In genomic region chr3:153785901-153786300, GRCh38 we compare ENCODE assay signal across 20 cellular contexts.
A peak's percentile ranks its signal among the peaks of the same experiment; 100 is the strongest.
DNase-seq lines count a peak whose midpoint lies in the region; ATAC-seq and TF ChIP-seq lines count a peak whose summit lies in the region.
"Had no signal": no experiment of that assay in that cellular context is flagged by ENCODE, and none has a peak within 500 bp of the region (broad histone marks: within the 10 kb centered on the region; RNA-seq: fewer than 3 reads in every experiment).

No MANE protein-coding gene starts in this region.

- no peaks in the 10 kb centered on the region for H3K9me2 ChIP-seq in OCI-LY7 (ENCODE audit: insufficient read depth, low read length)

- H3K27ac ChIP-seq in OCI-LY7 (ENCODE audit: low read depth, low read length, poor library complexity, severe bottlenecking) (no peak overlapping the region), foreskin keratinocyte (no peak overlapping the region), RWPE1 (no peak overlapping the region)
- H3K27ac ChIP-seq: adrenal gland, upper lobe of right lung had no signal

- no TSS peak for BruUV-seq in OCI-LY7 (replicated peaks; lab: Mats Ljungman, UMichigan)

- ATAC-seq in HG03175 (IDR thresholded peaks at IDR 0.05; ENCODE audit: unreplicated experiment) (peak; percentile 65), foreskin keratinocyte (no peak)
- ATAC-seq: activated CD4-positive, CD25-positive, alpha-beta regulatory T cell treated with anti-CD3 and anti-CD28 coated beads, Interleukin-2, amount 50 U/mL, for 24 hours; Right ventricle myocardium inferior; stimulated activated naive B cell treated with anti-CD40 and anti-IgM and Interleukin-4, amounts not matched to agents 10 μg/mL and 1 μg/mL and 100 μg/mL, for 72 hours; upper lobe of right lung had no signal

- no peak for TF ChIP-seq POLR2A in erythroblast (IDR thresholded peaks at IDR 0.05; ENCODE audit: low read length)

- TF ChIP-seq CTCF in OCI-LY7 (conservative IDR thresholded peaks at IDR 0.05; ENCODE audit: low read length) (peak; percentile 24; the same call in 1 of the 2 replicates), foreskin keratinocyte (conservative IDR thresholded peaks at IDR 0.05) (peak; percentile 36), RWPE1 (conservative IDR thresholded peaks at IDR 0.05; ENCODE audit: low read depth) (no peak)

- DNase-seq in ELR (ENCODE audit: low read depth) = peak; percentile 37
- DNase-seq in OCI-LY7 (ENCODE audit: low spot score) = no peak
- no peak for DNase-seq in foreskin keratinocyte
- DNase-seq in RWPE1 (ENCODE audit: low spot score) = no peak
- no peak for DNase-seq in erythroblast (lab: John Stamatoyannopoulos, UW)
- no peak for DNase-seq in stimulated activated CD4-positive, alpha-beta T cell treated with anti-CD3 and anti-CD28 coated beads, Interleukin-1b, Interleukin-23, amount 100 ng/mL, for 48 hours
- DNase-seq in NCI-H1694 treated with DMSO at 0.1 percent for 48 hours (lab: John Stamatoyannopoulos, UW) = no peak
- DNase-seq: adrenal gland; central memory CD4-positive, alpha-beta T cell; effector CD8-positive, alpha-beta T cell; hippocampal formation; midbrain; NCI-H1436; NCI-H2227 treated with DMSO at 0.1 percent for 48 hours; stimulated activated CD4-positive, alpha-beta T cell treated with anti-CD3 and anti-CD28 coated beads, Interleukin-12 subunit alpha, Interleukin-12 subunit beta, amount 100 ng/mL, for 4 hours; stimulated activated naive B cell treated with anti-CD40 and anti-IgM and Interleukin-4, amounts not matched to agents 10 μg/mL and 1 μg/mL and 100 μg/mL, for 72 hours; upper lobe of right lung had no signal

- no peak overlapping the region for H3K4me3 ChIP-seq in OCI-LY7 (ENCODE audit: low read depth, low read length, poor library complexity, severe bottlenecking)
- H3K4me3 ChIP-seq: adrenal gland, upper lobe of right lung had no signal

- H3K27me3 ChIP-seq in foreskin keratinocyte = no peaks in the 10 kb centered on the region
- H3K27me3 ChIP-seq: adrenal gland, upper lobe of right lung had no signal

- H2AFZ ChIP-seq in OCI-LY7 (ENCODE audit: low read length) = no peak overlapping the region

- no peak overlapping the region for H3K4me2 ChIP-seq in OCI-LY7 (ENCODE audit: low read length)

- POLR2A ChIA-PET in OCI-LY7 (lab: Charles Lee) = interaction anchor here (0.6 to 1.1 kb wide), 3 partner anchors 109 to 746 kb away, joined by 3 read pairs; no protein-coding TSS in a partner anchor
- POLR2A ChIA-PET in RWPE1 (lab: Yijun Ruan, JAX; ENCODE audit: low non-redundant PET) = no interaction called here

- no peaks in the 10 kb centered on the region for H3K4me1 ChIP-seq in OCI-LY7 (ENCODE audit: insufficient read depth, low read length, poor library complexity, severe bottlenecking)
- H3K4me1 ChIP-seq in foreskin keratinocyte = no peaks in the 10 kb centered on the region
- H3K4me1 ChIP-seq: adrenal gland, upper lobe of right lung had no signal

- no peaks in the 10 kb centered on the region for H3K36me3 ChIP-seq in OCI-LY7 (ENCODE audit: insufficient read depth, low read length)
- H3K36me3 ChIP-seq: adrenal gland, upper lobe of right lung had no signal

- CTCF ChIA-PET in OCI-LY7 (lab: Charles Lee; ENCODE audit: unreplicated experiment) (no interaction called here), RWPE1 (lab: Yijun Ruan, JAX) (interaction anchor here (0.5 kb wide), 1 partner anchor 23 kb away, joined by 3 read pairs; no protein-coding TSS in a partner anchor)

- intact Hi-C loops in OCI-LY7 (cut with micrococcal nuclease; ENCODE audit: unreplicated experiment) = no loop called here

- H4K20me1 ChIP-seq in OCI-LY7 (ENCODE audit: insufficient read depth, low read length) = no peaks in the 10 kb centered on the region

- H3K79me2 ChIP-seq in OCI-LY7 (ENCODE audit: insufficient read depth, low read depth, low read length) = no peaks in the 10 kb centered on the region

- no peaks in the 10 kb centered on the region for H3K9me3 ChIP-seq in OCI-LY7 (ENCODE audit: low read length)
- H3K9me3 ChIP-seq: adrenal gland, upper lobe of right lung had no signal
